ENCODE assay signal across 1 cellular context in genomic region chr11:92384316-92384715, GRCh38.
TF ChIP-seq lines count a peak whose summit lies in the region.

No MANE protein-coding gene starts in this region.

TF ChIP-seq in SK-N-SH treated with all-trans-retinoic acid at 6 μM for 48 hours, 23 proteins besides CTCF, POLR2A, EP300 and RAD21 (continued from another document):
- TF ChIP-seq PATZ1 (CRISPR knock-in tag; IDR thresholded peaks at IDR 0.05; ENCODE audit: borderline replicate concordance) (no peak), ZC3H10 (CRISPR knock-in tag; IDR thresholded peaks at IDR 0.05) (no peak), SNAI2 (CRISPR knock-in tag; IDR thresholded peaks at IDR 0.05) (no peak), CSDC2 (CRISPR knock-in tag; IDR thresholded peaks at IDR 0.05) (no peak), ZFP30 (CRISPR knock-in tag; IDR thresholded peaks at IDR 0.05) (no peak)
